In genomic region chr20:35743693-35744491, GRCh38 we compare ENCODE assay signal across 8 cellular contexts. TPM values are rescaled to one million over a fixed set of nuclear protein-coding genes. Genes with fewer than 3 reads are reported as not detected.
A peak's percentile ranks its signal among the peaks of the same experiment; 100 is the strongest.
DNase-seq lines count a peak whose midpoint lies in the region; ATAC-seq and TF ChIP-seq lines count a peak whose summit lies in the region.

No MANE protein-coding gene starts in this region.

- H3K4me3 Mint-ChIP-seq in endodermal cell = peak overlapping the region; percentile 100

- H3K27me3 Mint-ChIP-seq in endodermal cell (ENCODE audit: insufficient read depth) = no peaks in the 10 kb centered on the region

- peaks cover 23% of the 10 kb centered on the region for H3K36me3 Mint-ChIP-seq in endodermal cell (ENCODE audit: low read depth)

- H3K4me1 Mint-ChIP-seq in endodermal cell = peaks cover 13% of the 10 kb centered on the region

- no peaks in the 10 kb centered on the region for H3K9me3 Mint-ChIP-seq in endodermal cell

- WGBS in endodermal cell (ENCODE audit: insufficient coverage in 1 of 2, insufficient read length in 1 of 2), 2 experiments = 92 to 97% methylated on average over 13 to 15 of the region's 15 CpGs

- TF ChIP-seq CTCF in GM12865 (IDR thresholded peaks at IDR 0.05; ENCODE audit: insufficient read depth, low read depth, low read length, missing control alignments) (no peak), Peyer's patch (IDR thresholded peaks at IDR 0.05) (no peak), endodermal cell (conservative IDR thresholded peaks at IDR 0.05) (no peak)

- no peaks in the 10 kb centered on the region for H3K27me3 ChIP-seq in Peyer's patch
- H3K27me3 ChIP-seq in endodermal cell (ENCODE audit: control insufficient read depth, insufficient read depth, low read length, poor library complexity, severe bottlenecking) = no peaks in the 10 kb centered on the region

- TF ChIP-seq POLR2A in Peyer's patch (IDR thresholded peaks at IDR 0.05) = no peak

- H3K27ac ChIP-seq in Peyer's patch (peak overlapping the region; percentile 96 to 98 (median 96)), endodermal cell (ENCODE audit: low read depth, low read length) (no peak overlapping the region)

- DNase-seq in GM12865 (ENCODE audit: low read depth) (peak; percentile 62), Peyer's patch (peak in 1 of 3 donors; percentile 44), endodermal cell (peak; percentile 39), pons (ENCODE audit: low spot score) (peak; percentile 65), cortex of kidney (lab: John Stamatoyannopoulos, UW) (no peak), SW 1271 (lab: John Stamatoyannopoulos, UW) (no peak), NCI-H2081 (lab: John Stamatoyannopoulos, UW) (no peak)

- H3K27ac Mint-ChIP-seq in endodermal cell = peak overlapping the region; percentile 100

- H3K4me1 ChIP-seq in Peyer's patch = peaks cover 0 to 19% (median 7%) of the 10 kb centered on the region in 4 donors
- no peaks in the 10 kb centered on the region for H3K4me1 ChIP-seq in endodermal cell (ENCODE audit: control insufficient read depth, insufficient read depth, low read length)

- peaks cover 0 to 15% (median 0%) of the 10 kb centered on the region in 3 donors for H3K36me3 ChIP-seq in Peyer's patch
- peaks cover 19% of the 10 kb centered on the region for H3K36me3 ChIP-seq in endodermal cell (ENCODE audit: control insufficient read depth, insufficient read depth, low read length)

- no peak for ATAC-seq in GM18511 (IDR thresholded peaks at IDR 0.05; ENCODE audit: unreplicated experiment)

- H3K9me3 ChIP-seq in Peyer's patch (no peaks in the 10 kb centered on the region), endodermal cell (ENCODE audit: control insufficient read depth, low read length) (no peaks in the 10 kb centered on the region)

- H3K9ac ChIP-seq in endodermal cell (ENCODE audit: extremely low read depth, low read length, poor library complexity, severe bottlenecking) = peak overlapping the region; percentile 95

- H3K4me3 ChIP-seq in GM12865 (ENCODE audit: low read depth, low read length) (peak overlapping the region; percentile 66), Peyer's patch (peak overlapping the region; percentile 2 to 73 (median 46)), endodermal cell (ENCODE audit: low read length) (peak overlapping the region; percentile 92)

RNA-seq across cellular contexts. Expression of gene RBM39, which starts 1.8 kb away (rescaled TPM):
- total RNA-seq in Peyer's patch (1,000 to 10,000 TPM in 1 of 4 donors, 100 to 1,000 TPM in 3; 347 to 1,133 (median 466) TPM), endodermal cell (100 to 1,000 TPM; 276 to 332 TPM)
- polyA plus RNA-seq in endodermal cell (2013, experiment 1 of 2) = 233 TPM
- polyA plus RNA-seq in endodermal cell (2013, experiment 2 of 2) = 202 TPM

RNA-seq across cellular contexts. Expression of gene PHF20, which starts 27.9 kb away (rescaled TPM):
- total RNA-seq in Peyer's patch (10 to 100 TPM; 16.1 to 92.4 (median 29.3) TPM), endodermal cell (10 to 100 TPM; 68.1 to 78.8 TPM)
- 41.6 TPM for polyA plus RNA-seq in endodermal cell (2013, experiment 1 of 2)
- polyA plus RNA-seq in endodermal cell (2013, experiment 2 of 2) = 45.6 TPM

RNA-seq across cellular contexts. Expression of gene ROMO1, which starts 44.7 kb away (rescaled TPM):
- total RNA-seq in Peyer's patch = 100 to 1,000 TPM; 154 to 259 (median 192) TPM
- 100 to 1,000 TPM; 194 to 243 TPM for total RNA-seq in endodermal cell
- 207 TPM for polyA plus RNA-seq in endodermal cell (2013, experiment 1 of 2)
- polyA plus RNA-seq in endodermal cell (2013, experiment 2 of 2) = 196 TPM

RNA-seq across cellular contexts. Expression of gene NFS1, which starts 44.7 kb away (rescaled TPM):
- 10 to 100 TPM; 29.2 to 62.2 (median 41.4) TPM for total RNA-seq in Peyer's patch
- 10 to 100 TPM; 17.0 to 30.9 TPM for total RNA-seq in endodermal cell
- 30.1 TPM for polyA plus RNA-seq in endodermal cell (2013, experiment 1 of 2)
- polyA plus RNA-seq in endodermal cell (2013, experiment 2 of 2) = 21.7 TPM

Comparison
In these comparisons a context has a peak if more than half of its experiments do, and no peak if none do; other contexts are left out.
1. DNase-seq: peak in GM12865 (single experiment), endodermal cell (single experiment) and pons (single experiment); none in cortex of kidney (single experiment), SW 1271 (0 of 2) and NCI-H2081 (0 of 2).
2. Peak in every context shown above with its lines, with median percentiles within 50 percentile points of each other: H3K4me3 ChIP-seq.